Comparison of ENCODE assay signal across 8 cellular contexts in genomic region chr12:10720974-10721565, GRCh38. TPM values are rescaled to one million over a fixed set of nuclear protein-coding genes. Genes with fewer than 3 reads are reported as not detected.
DNase-seq lines count a peak whose midpoint lies in the region; ATAC-seq, FAIRE-seq and TF ChIP-seq lines count a peak whose summit lies in the region.

No MANE protein-coding gene starts in this region.

- peaks cover 8% of the 10 kb centered on the region; the same call in 1 of the 2 replicates for H3K36me3 ChIP-seq in ACC112 (ENCODE audit: insufficient read depth, low read length)
- peaks cover 10% of the 10 kb centered on the region for H3K36me3 ChIP-seq in HUES6 (ENCODE audit: control insufficient read depth, insufficient read depth, low read length)
- no peaks in the 10 kb centered on the region for H3K36me3 ChIP-seq in mucosa of stomach (ENCODE audit: control insufficient read depth, insufficient read depth, low read length)
- no peaks in the 10 kb centered on the region for H3K36me3 ChIP-seq in small intestine (ENCODE audit: control insufficient read depth in 2 of 2, insufficient read depth in 2 of 2, low read length in 2 of 2)

- DNase-seq in cardiac fibroblast (ENCODE audit: low read depth in 2 of 2) (peak in 1 of 2 donors; percentile 33), T1000 (lab: John Stamatoyannopoulos, UW) (no peak), small intestine (no peak)

- H3K9ac ChIP-seq in HUES6 (ENCODE audit: low read length): peak overlapping the region; percentile 90
- H3K9ac ChIP-seq in mucosa of stomach (ENCODE audit: low read length): peak overlapping the region; percentile 89

- no peak overlapping the region for H2AFZ ChIP-seq in ACC112 (ENCODE audit: low read length, unreplicated experiment)

- TF ChIP-seq CTCF in cardiac fibroblast (IDR thresholded peaks at IDR 0.05; ENCODE audit: low read depth, low read length): no peak

- peak overlapping the region; percentile 99 for H3K27ac ChIP-seq in ACC112 (ENCODE audit: low read depth, low read length)
- H3K27ac ChIP-seq in HUES6 (ENCODE audit: low read depth, low read length): no peak overlapping the region
- H3K27ac ChIP-seq in small intestine (ENCODE audit: low read depth in 1 of 2, low read length in 1 of 2): peak overlapping the region in 1 of 2 donors; percentile 43

- H3K4me3 ChIP-seq in ACC112 (ENCODE audit: low read depth, low read length) (peak overlapping the region; percentile 89), HUES6 (ENCODE audit: low read depth, low read length) (peak overlapping the region; percentile 72), cardiac fibroblast (replicated peaks in 1 of 2; ENCODE audit: low read depth in 2 of 2, low read length in 2 of 2) (peak overlapping the region; percentile 68 to 88), mucosa of stomach (ENCODE audit: low read length) (peak overlapping the region; percentile 87), small intestine (ENCODE audit: low read depth in 1 of 2, low read length in 2 of 2) (peak overlapping the region in 1 of 2 donors; percentile 99)

- H3K4me1 ChIP-seq in ACC112 (ENCODE audit: control insufficient read depth, insufficient read depth, low read length, unreplicated experiment) (peaks cover 54% of the 10 kb centered on the region), HUES6 (ENCODE audit: control insufficient read depth, insufficient read depth, low read length) (peaks cover 54% of the 10 kb centered on the region), mucosa of stomach (ENCODE audit: control insufficient read depth, insufficient read depth, low read length) (peaks cover 52% of the 10 kb centered on the region), small intestine (ENCODE audit: control insufficient read depth in 2 of 2, insufficient read depth in 1 of 2, low read depth in 1 of 2, low read length in 1 of 2) (peaks cover 0 to 8% of the 10 kb centered on the region in 2 donors)

- ATAC-seq in HG03108 (IDR thresholded peaks at IDR 0.05; ENCODE audit: unreplicated experiment) (no peak), HG03025 (IDR thresholded peaks at IDR 0.05; ENCODE audit: low FRiP score, unreplicated experiment) (no peak)

- H3K27me3 ChIP-seq in ACC112 (ENCODE audit: insufficient read depth, low read length): no peaks in the 10 kb centered on the region
- peaks cover 9% of the 10 kb centered on the region; the same call in 1 of the 2 replicates for H3K27me3 ChIP-seq in HUES6 (ENCODE audit: control insufficient read depth, insufficient read depth, low read length)
- no peaks in the 10 kb centered on the region for H3K27me3 ChIP-seq in mucosa of stomach (ENCODE audit: control insufficient read depth, insufficient read depth, low read length)
- H3K27me3 ChIP-seq in small intestine (ENCODE audit: control insufficient read depth in 2 of 2, insufficient read depth in 2 of 2, low read length in 2 of 2): no peaks in the 10 kb centered on the region

- FAIRE-seq in small intestine (lab: Jason Lieb, UNC): no peak

- H3K79me2 ChIP-seq in ACC112 (ENCODE audit: control insufficient read depth, insufficient read depth, low read length, unreplicated experiment): peaks cover 66% of the 10 kb centered on the region

- H3K9me3 ChIP-seq in HUES6 (ENCODE audit: control insufficient read depth, insufficient read depth, low read depth, low read length) (no peaks in the 10 kb centered on the region), mucosa of stomach (ENCODE audit: control insufficient read depth, low read length) (no peaks in the 10 kb centered on the region), small intestine (ENCODE audit: control insufficient read depth, low read depth) (no peaks in the 10 kb centered on the region)

- WGBS in small intestine, 3 donors: 32 to 45% (median 41%) methylated on average over 3 of the region's 3 CpGs

RNA-seq across cellular contexts. Expression of gene YBX3, which starts 2.1 kb away (rescaled TPM):
- 100 to 1,000 TPM in 1 of 3 donors, 10 to 100 TPM in 2; 61.3 to 183 (median 73.6) TPM for polyA plus RNA-seq in small intestine

RNA-seq across cellular contexts. Expression of gene STYK1, which starts 47.2 kb away (rescaled TPM):
- 1 to 10 TPM; 3.2 to 8.1 (median 6.4) TPM for polyA plus RNA-seq in small intestine
